Comparison of ENCODE assay signal across 1 cellular context in genomic region chr1:26799479-26800133, GRCh38.
TF ChIP-seq lines count a peak whose summit lies in the region.

No MANE protein-coding gene starts in this region.

TF ChIP-seq in HEK293, 187 proteins besides CTCF, POLR2A, EP300 and RAD21 (continued from another document and continues in another):
- TF ChIP-seq, protein P1, sequence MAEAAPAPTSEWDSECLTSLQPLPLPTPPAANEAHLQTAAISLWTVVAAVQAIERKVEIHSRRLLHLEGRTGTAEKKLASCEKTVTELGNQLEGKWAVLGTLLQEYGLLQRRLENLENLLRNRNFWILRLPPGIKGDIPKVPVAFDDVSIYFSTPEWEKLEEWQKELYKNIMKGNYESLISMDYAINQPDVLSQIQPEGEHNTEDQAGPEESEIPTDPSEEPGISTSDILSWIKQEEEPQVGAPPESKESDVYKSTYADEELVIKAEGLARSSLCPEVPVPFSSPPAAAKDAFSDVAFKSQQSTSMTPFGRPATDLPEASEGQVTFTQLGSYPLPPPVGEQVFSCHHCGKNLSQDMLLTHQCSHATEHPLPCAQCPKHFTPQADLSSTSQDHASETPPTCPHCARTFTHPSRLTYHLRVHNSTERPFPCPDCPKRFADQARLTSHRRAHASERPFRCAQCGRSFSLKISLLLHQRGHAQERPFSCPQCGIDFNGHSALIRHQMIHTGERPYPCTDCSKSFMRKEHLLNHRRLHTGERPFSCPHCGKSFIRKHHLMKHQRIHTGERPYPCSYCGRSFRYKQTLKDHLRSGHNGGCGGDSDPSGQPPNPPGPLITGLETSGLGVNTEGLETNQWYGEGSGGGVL (tag by site-specific recombination; IDR thresholded peaks at IDR 0.05) = no peak
- TF ChIP-seq ZNF391 (tag by site-specific recombination; IDR thresholded peaks at IDR 0.05; ENCODE audit: borderline replicate concordance, low read depth) (no peak), ZNF341 (tag by site-specific recombination; IDR thresholded peaks at IDR 0.05; ENCODE audit: low read depth) (no peak), ZNF155 (tag by site-specific recombination; IDR thresholded peaks at IDR 0.05) (no peak), ZNF621 (tag by site-specific recombination; IDR thresholded peaks at IDR 0.05) (no peak), ZBTB20 (tag by site-specific recombination; IDR thresholded peaks at IDR 0.05) (peak; percentile 62), PRDM4 (tag by site-specific recombination; IDR thresholded peaks at IDR 0.05) (no peak), ZBTB7A (tag by site-specific recombination; IDR thresholded peaks at IDR 0.05; ENCODE audit: low read depth) (no peak), KLF10 (tag by site-specific recombination; IDR thresholded peaks at IDR 0.05) (no peak), ZNF560 (tag by site-specific recombination; IDR thresholded peaks at IDR 0.05; ENCODE audit: borderline replicate concordance) (no peak), ZNF624 (tag by site-specific recombination; IDR thresholded peaks at IDR 0.05) (no peak), ZNF473 (tag by site-specific recombination; IDR thresholded peaks at IDR 0.05) (no peak), ZNF157 (tag by site-specific recombination; IDR thresholded peaks at IDR 0.05) (no peak), ZNF404 (tag by site-specific recombination; IDR thresholded peaks at IDR 0.05) (no peak), MZF1 (tag by site-specific recombination; IDR thresholded peaks at IDR 0.05; ENCODE audit: borderline replicate concordance) (no peak), ZNF146 (tag by site-specific recombination; IDR thresholded peaks at IDR 0.05) (no peak), TRIM28 (IDR thresholded peaks at IDR 0.05; ENCODE audit: borderline replicate concordance, low read length) (no peak), ZNF280D (tag by site-specific recombination; IDR thresholded peaks at IDR 0.05) (no peak), ZNF785 (tag by site-specific recombination; IDR thresholded peaks at IDR 0.05) (no peak), ZNF692 (tag by site-specific recombination; IDR thresholded peaks at IDR 0.05) (no peak), ZNF777 (tag by site-specific recombination; IDR thresholded peaks at IDR 0.05; ENCODE audit: borderline replicate concordance) (no peak), GLIS2 (tag by site-specific recombination; IDR thresholded peaks at IDR 0.05) (peak; percentile 53; the same call in 1 of the 2 replicates), ZNF837 (tag by site-specific recombination; IDR thresholded peaks at IDR 0.05) (no peak), INSM2 (tag by site-specific recombination; IDR thresholded peaks at IDR 0.05) (no peak), ZBTB11 (tag by site-specific recombination; conservative IDR thresholded peaks at IDR 0.05; ENCODE audit: low read depth) (no peak), ZNF19 (tag by site-specific recombination; IDR thresholded peaks at IDR 0.05; ENCODE audit: low read depth) (no peak), ZFP37 (tag by site-specific recombination; IDR thresholded peaks at IDR 0.05) (0 out of 2 replicates have a peak, but pooled peaks have one; percentile 13), ZNF175 (tag by site-specific recombination; IDR thresholded peaks at IDR 0.05) (no peak)
- TF ChIP-seq, protein P2, sequence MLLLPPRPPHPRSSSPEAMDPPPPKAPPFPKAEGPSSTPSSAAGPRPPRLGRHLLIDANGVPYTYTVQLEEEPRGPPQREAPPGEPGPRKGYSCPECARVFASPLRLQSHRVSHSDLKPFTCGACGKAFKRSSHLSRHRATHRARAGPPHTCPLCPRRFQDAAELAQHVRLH (tag by site-specific recombination; IDR thresholded peaks at IDR 0.05) = no peak
- TF ChIP-seq, protein P3, sequence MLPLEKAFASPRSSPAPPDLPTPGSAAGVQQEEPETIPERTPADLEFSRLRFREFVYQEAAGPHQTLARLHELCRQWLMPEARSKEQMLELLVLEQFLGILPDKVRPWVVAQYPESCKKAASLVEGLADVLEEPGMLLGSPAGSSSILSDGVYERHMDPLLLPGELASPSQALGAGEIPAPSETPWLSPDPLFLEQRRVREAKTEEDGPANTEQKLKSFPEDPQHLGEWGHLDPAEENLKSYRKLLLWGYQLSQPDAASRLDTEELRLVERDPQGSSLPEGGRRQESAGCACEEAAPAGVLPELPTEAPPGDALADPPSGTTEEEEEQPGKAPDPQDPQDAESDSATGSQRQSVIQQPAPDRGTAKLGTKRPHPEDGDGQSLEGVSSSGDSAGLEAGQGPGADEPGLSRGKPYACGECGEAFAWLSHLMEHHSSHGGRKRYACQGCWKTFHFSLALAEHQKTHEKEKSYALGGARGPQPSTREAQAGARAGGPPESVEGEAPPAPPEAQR (tag by site-specific recombination; IDR thresholded peaks at IDR 0.05) = no peak
- TF ChIP-seq, protein P4, sequence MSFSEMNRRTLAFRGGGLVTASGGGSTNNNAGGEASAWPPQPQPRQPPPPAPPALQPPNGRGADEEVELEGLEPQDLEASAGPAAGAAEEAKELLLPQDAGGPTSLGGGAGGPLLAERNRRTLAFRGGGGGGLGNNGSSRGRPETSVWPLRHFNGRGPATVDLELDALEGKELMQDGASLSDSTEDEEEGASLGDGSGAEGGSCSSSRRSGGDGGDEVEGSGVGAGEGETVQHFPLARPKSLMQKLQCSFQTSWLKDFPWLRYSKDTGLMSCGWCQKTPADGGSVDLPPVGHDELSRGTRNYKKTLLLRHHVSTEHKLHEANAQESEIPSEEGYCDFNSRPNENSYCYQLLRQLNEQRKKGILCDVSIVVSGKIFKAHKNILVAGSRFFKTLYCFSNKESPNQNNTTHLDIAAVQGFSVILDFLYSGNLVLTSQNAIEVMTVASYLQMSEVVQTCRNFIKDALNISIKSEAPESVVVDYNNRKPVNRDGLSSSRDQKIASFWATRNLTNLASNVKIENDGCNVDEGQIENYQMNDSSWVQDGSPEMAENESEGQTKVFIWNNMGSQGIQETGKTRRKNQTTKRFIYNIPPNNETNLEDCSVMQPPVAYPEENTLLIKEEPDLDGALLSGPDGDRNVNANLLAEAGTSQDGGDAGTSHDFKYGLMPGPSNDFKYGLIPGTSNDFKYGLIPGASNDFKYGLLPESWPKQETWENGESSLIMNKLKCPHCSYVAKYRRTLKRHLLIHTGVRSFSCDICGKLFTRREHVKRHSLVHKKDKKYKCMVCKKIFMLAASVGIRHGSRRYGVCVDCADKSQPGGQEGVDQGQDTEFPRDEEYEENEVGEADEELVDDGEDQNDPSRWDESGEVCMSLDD (tag by site-specific recombination; IDR thresholded peaks at IDR 0.05) = 0 out of 2 replicates have a peak, but pooled peaks have one; percentile 17
- TF ChIP-seq, protein P5, sequence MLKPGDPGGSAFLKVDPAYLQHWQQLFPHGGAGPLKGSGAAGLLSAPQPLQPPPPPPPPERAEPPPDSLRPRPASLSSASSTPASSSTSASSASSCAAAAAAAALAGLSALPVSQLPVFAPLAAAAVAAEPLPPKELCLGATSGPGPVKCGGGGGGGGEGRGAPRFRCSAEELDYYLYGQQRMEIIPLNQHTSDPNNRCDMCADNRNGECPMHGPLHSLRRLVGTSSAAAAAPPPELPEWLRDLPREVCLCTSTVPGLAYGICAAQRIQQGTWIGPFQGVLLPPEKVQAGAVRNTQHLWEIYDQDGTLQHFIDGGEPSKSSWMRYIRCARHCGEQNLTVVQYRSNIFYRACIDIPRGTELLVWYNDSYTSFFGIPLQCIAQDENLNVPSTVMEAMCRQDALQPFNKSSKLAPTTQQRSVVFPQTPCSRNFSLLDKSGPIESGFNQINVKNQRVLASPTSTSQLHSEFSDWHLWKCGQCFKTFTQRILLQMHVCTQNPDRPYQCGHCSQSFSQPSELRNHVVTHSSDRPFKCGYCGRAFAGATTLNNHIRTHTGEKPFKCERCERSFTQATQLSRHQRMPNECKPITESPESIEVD (tag by site-specific recombination; IDR thresholded peaks at IDR 0.05) = no peak
